In genomic region chr14:69528930-69529329, GRCh38 we compare ENCODE assay signal across 9 cellular contexts. TPM values are rescaled to one million over a fixed set of nuclear protein-coding genes. Genes with fewer than 3 reads are reported as not detected.
"Had no signal": no experiment of that assay in that cellular context is flagged by ENCODE, and none has a peak within 500 bp of the region (broad histone marks: within the 10 kb centered on the region; RNA-seq: fewer than 3 reads in every experiment).

No MANE protein-coding gene starts in this region.

- ATAC-seq: GM23338, K562 had no signal

- FAIRE-seq: H1, H54, K562 had no signal

- DNase-seq: HFFc6, IMR-90, KG1 had no signal

- H2AFZ ChIP-seq: GM23338 had no signal

- H3K4me3 Mint-ChIP-seq: GM23338, HFFc6 had no signal

- H3K4me2 ChIP-seq: GM23338 had no signal

- H3K9me3 Mint-ChIP-seq: GM23338, HFFc6 had no signal

- H3K9me3 ChIP-seq: HAP-1 had no signal

- H3K27ac Mint-ChIP-seq: GM23338, HFFc6 had no signal

- H3K36me3 ChIP-seq: HAP-1 had no signal

- H3K4me3 ChIP-seq: GM23338, HAP-1, K562 had no signal

- H3K4me1 Mint-ChIP-seq: GM23338 had no signal

- H3K4me1 ChIP-seq: HAP-1 had no signal

RNA-seq across cellular contexts. Expression of gene PLEKHD1, which starts 44.4 kb away (rescaled TPM):
- total RNA-seq: HT-29, K562 had no signal

RNA-seq across cellular contexts. Expression of gene CCDC177, which starts 45.7 kb away (rescaled TPM):
- total RNA-seq: HFFc6, HT-29, IMR-90, K562 had no signal
